8 cellular contexts compared by ENCODE assay signal in the genomic region with DNA sequence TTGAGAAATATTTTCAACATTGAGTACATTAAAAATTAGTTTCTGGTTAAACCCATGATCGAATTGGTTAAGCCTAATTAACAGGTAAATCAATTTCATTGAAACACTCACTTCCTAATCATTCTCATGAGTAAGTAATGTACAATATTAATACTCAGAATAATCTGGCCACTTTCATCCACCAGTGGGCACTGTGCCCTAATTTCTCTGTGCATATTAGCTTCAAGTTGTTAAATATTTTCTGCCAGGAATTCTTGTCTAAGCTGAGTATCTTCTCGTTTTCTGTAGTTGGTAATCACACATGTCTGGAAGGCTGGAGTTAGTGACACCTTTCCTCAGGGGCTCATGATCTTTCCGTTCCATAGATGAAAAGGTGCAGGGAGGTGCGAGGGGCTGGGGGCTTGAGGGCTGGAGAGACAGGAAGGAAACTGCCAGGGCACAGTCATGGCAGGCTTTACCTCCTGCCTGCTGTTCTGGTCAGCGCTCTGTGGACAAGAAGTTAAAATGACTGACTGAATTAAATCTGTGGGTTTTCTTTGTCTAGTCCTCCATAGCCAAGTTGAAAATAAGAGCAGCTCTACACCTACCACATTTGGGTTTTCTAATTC.
DNase-seq lines count a peak whose midpoint lies in the region; FAIRE-seq and TF ChIP-seq lines count a peak whose summit lies in the region.

No MANE protein-coding gene starts in this region.

- H3K27me3 ChIP-seq in A673 (replicated peaks; ENCODE audit: insufficient read depth, low read depth, low read length, poor library complexity) = no peaks in the 10 kb centered on the region

- BruUV-seq in A673 (replicated peaks; lab: Mats Ljungman, UMichigan) = no TSS peak

- POLR2A ChIA-PET in A673 (lab: Charles Lee; ENCODE audit: low non-redundant PET) = interaction anchor here (0.7 kb wide), 1 partner anchor 215 kb away, joined by 3 read pairs; no protein-coding TSS in a partner anchor

- H3K4me1 ChIP-seq in A673 (ENCODE audit: insufficient read depth, low read length, poor library complexity, severe bottlenecking) (no peaks in the 10 kb centered on the region), kidney (ENCODE audit: control insufficient read depth in 1 of 2, insufficient read depth in 1 of 2, low read depth in 1 of 2, low read length in 2 of 2) (no peaks in the 10 kb centered on the region)

- intact Hi-C loops in A673 (cut with micrococcal nuclease; ENCODE audit: unreplicated experiment) (loop anchor here (2.0 to 5.0 kb wide), 2 partner anchors 43 to 184 kb away; no protein-coding TSS in a partner anchor), kidney (cut with DNase I) (no loop called here)

- CTCF ChIA-PET in A673 (lab: Charles Lee) = interaction anchor here (0.9 to 1.9 kb wide), 4 partner anchors 12 to 183 kb away, joined by 3 to 9 read pairs (median 4); no protein-coding TSS in a partner anchor

- H3K36me3 ChIP-seq in A673 (ENCODE audit: insufficient read depth, low read length, poor library complexity, severe bottlenecking) (no peaks in the 10 kb centered on the region), kidney (ENCODE audit: control insufficient read depth in 1 of 2, insufficient read depth in 2 of 2, low read length in 2 of 2) (no peaks in the 10 kb centered on the region)

- H3K27ac ChIP-seq in A673 (ENCODE audit: low read depth, low read length, poor library complexity, severe bottlenecking) = no peak overlapping the region
- H3K27ac ChIP-seq in kidney (ENCODE audit: low read depth in 2 of 2, low read length in 2 of 2) = no peak overlapping the region

- peak; percentile 76 for TF ChIP-seq CTCF in A673 (conservative IDR thresholded peaks at IDR 0.05; ENCODE audit: low read depth, low read length)
- peak; percentile 56 for TF ChIP-seq CTCF in kidney (IDR thresholded peaks at IDR 0.05; ENCODE audit: borderline replicate concordance, extremely low read depth, insufficient read depth)

- peak; percentile 76 for FAIRE-seq in kidney (lab: Jason Lieb, UNC)

- DNase-seq in A673 (ENCODE audit: low spot score) (peak; percentile 66), DMS79 (lab: John Stamatoyannopoulos, UW) (peak; percentile 2), NCI-H1092 treated with DMSO at 0.1 percent for 48 hours (lab: John Stamatoyannopoulos, UW) (peak; percentile 50), kidney (no peak), T-helper 2 cell (no peak)
- peak; percentile 20 for DNase-seq in activated naive CD4-positive, alpha-beta T cell treated with anti-CD3 and anti-CD28 coated beads, Interleukin-2, amount 50 U/mL, for 16 hours
- no peak for DNase-seq in activated CD4-positive, CD25-positive, alpha-beta regulatory T cell treated with anti-CD3 and anti-CD28 coated beads, Interleukin-2, amount 50 U/mL, for 72 hours
- no peak for DNase-seq in NK-92 treated with Interleukin-12 subunit alpha and Interleukin-12 subunit beta, amount 100 ng/mL, for 24 hours (lab: John Stamatoyannopoulos, UW)

- H3K9me3 ChIP-seq in A673 (ENCODE audit: low read depth, low read length, poor library complexity, severe bottlenecking) = no peaks in the 10 kb centered on the region
- H3K9me3 ChIP-seq in kidney (ENCODE audit: control insufficient read depth in 1 of 2, low read length in 2 of 2) = no peaks in the 10 kb centered on the region

- H3K4me3 ChIP-seq in A673 (ENCODE audit: low read depth, low read length, poor library complexity, severe bottlenecking) (no peak overlapping the region), kidney (ENCODE audit: low read length in 2 of 2) (no peak overlapping the region)

- no peak overlapping the region for H3K9ac ChIP-seq in kidney (ENCODE audit: low read length in 2 of 2)

Comparison
In these comparisons a context has a peak if more than half of its experiments do, and no peak if none do; other contexts are left out.
1. DNase-seq: peak in A673 (single experiment), DMS79 (single experiment), NCI-H1092 treated with DMSO at 0.1 percent for 48 hours (single experiment) and activated naive CD4-positive, alpha-beta T cell treated with anti-CD3 and anti-CD28 coated beads, Interleukin-2, amount 50 U/mL, for 16 hours (single experiment); none in kidney (single experiment), activated CD4-positive, CD25-positive, alpha-beta regulatory T cell treated with anti-CD3 and anti-CD28 coated beads, Interleukin-2, amount 50 U/mL, for 72 hours (single experiment), NK-92 treated with Interleukin-12 subunit alpha and Interleukin-12 subunit beta, amount 100 ng/mL, for 24 hours (single experiment) and T-helper 2 cell (0 of 5).